1 cellular context compared by ENCODE assay signal in genomic region chr9:128972956-128973355, GRCh38.
TF ChIP-seq lines count a peak whose summit lies in the region.

No MANE protein-coding gene starts in this region.

TF ChIP-seq in endothelial cell of umbilical vein, 7 proteins besides CTCF, POLR2A, EP300 and RAD21:
- TF ChIP-seq JUN (IDR thresholded peaks at IDR 0.05; ENCODE audit: borderline replicate concordance, insufficient read depth, insufficient read length, low read depth) (no peak), FOS (IDR thresholded peaks at IDR 0.05; ENCODE audit: borderline replicate concordance, insufficient read depth, low read length) (peak; percentile 67)
